8 cellular contexts compared by ENCODE assay signal in genomic region chr4:151760713-151761661, GRCh38. TPM values are rescaled to one million over a fixed set of nuclear protein-coding genes. Genes with fewer than 3 reads are reported as not detected.
DNase-seq lines count a peak whose midpoint lies in the region; ATAC-seq, FAIRE-seq and TF ChIP-seq lines count a peak whose summit lies in the region.

Gene GATB, minus strand, starts transcription at chr4:151761007. Its CDS starts 25 bp downstream, at chr4:151760982.

- TF ChIP-seq CTCF in AG09309 (IDR thresholded peaks at IDR 0.05; ENCODE audit: control insufficient read depth, insufficient read depth, low read depth, low read length, missing control alignments) (peak; percentile 54), WI38 (IDR thresholded peaks at IDR 0.05; ENCODE audit: low read depth, low read length) (peak; percentile 35), bronchial epithelial cell (IDR thresholded peaks at IDR 0.05; ENCODE audit: insufficient read depth, low read length, severe bottlenecking) (peak; percentile 60), smooth muscle cell (IDR thresholded peaks at IDR 0.05; ENCODE audit: borderline replicate concordance, insufficient read depth, poor library complexity, severe bottlenecking) (peak; percentile 45)

- DNase-seq in AG09309 (ENCODE audit: low read depth): peak; percentile 77
- DNase-seq in NCI-H2227 treated with DMSO at 0.1 percent for 48 hours (lab: John Stamatoyannopoulos, UW): peak; percentile 91
- DNase-seq in bronchial epithelial cell (ENCODE audit: low read depth): peak; percentile 96
- DNase-seq in iPS-NIHi7 (ENCODE audit: extremely low spot score): peak; percentile 97
- peak; percentile 67 for DNase-seq in smooth muscle cell (lab: John Stamatoyannopoulos, UW; ENCODE audit: unreplicated experiment)

- peaks cover 8% of the 10 kb centered on the region for H3K79me2 ChIP-seq in smooth muscle cell (ENCODE audit: low read depth)

- H3K36me3 ChIP-seq in bronchial epithelial cell (ENCODE audit: control insufficient read depth, insufficient read depth, low read length) (no peaks in the 10 kb centered on the region), smooth muscle cell (ENCODE audit: low read depth) (no peaks in the 10 kb centered on the region)

- H3K9me3 ChIP-seq in smooth muscle cell (replicated peaks; ENCODE audit: low read depth): no peaks in the 10 kb centered on the region

- no peaks in the 10 kb centered on the region for H4K20me1 ChIP-seq in smooth muscle cell (ENCODE audit: low read depth)

- H3K9ac ChIP-seq in smooth muscle cell (ENCODE audit: low read depth): peak within 1 kb of the TSS; percentile 91

- H3F3A ChIP-seq in smooth muscle cell (ENCODE audit: low read depth): no peaks in the 10 kb centered on the region

- no peaks in the 10 kb centered on the region for H3K27me3 ChIP-seq in bronchial epithelial cell (ENCODE audit: control insufficient read depth, insufficient read depth, low read length)
- H3K27me3 ChIP-seq in smooth muscle cell (ENCODE audit: low read depth): no peaks in the 10 kb centered on the region

- peaks cover 6% of the 10 kb centered on the region for H3K4me1 ChIP-seq in smooth muscle cell (ENCODE audit: low read depth)

- FAIRE-seq in bronchial epithelial cell (lab: Jason Lieb, UNC): no peak

- H3K4me3 ChIP-seq in AG09309 (ENCODE audit: control insufficient read depth, low read depth, low read length) (peak within 1 kb of the TSS; percentile 95), WI38 (ENCODE audit: low read depth, low read length) (peak within 1 kb of the TSS; percentile 67), bronchial epithelial cell (ENCODE audit: low read depth, low read length) (peak within 1 kb of the TSS; percentile 75), smooth muscle cell (peak within 1 kb of the TSS; percentile 78)

- peak within 1 kb of the TSS; percentile 52 for H3K27ac ChIP-seq in smooth muscle cell (ENCODE audit: low read depth)

- H2AFZ ChIP-seq in smooth muscle cell (ENCODE audit: low read depth): peak within 1 kb of the TSS; percentile 98

- peak within 1 kb of the TSS; percentile 93 for H3K4me2 ChIP-seq in smooth muscle cell

- ATAC-seq in GM18909 (IDR thresholded peaks at IDR 0.05; ENCODE audit: poor library complexity, unreplicated experiment): peak; percentile 99
- peak; percentile 100 for ATAC-seq in HG03175 (IDR thresholded peaks at IDR 0.05; ENCODE audit: unreplicated experiment)

- WGBS in smooth muscle cell (ENCODE audit: low lambda C conversion rate): 7% methylated on average over 35 of the region's 35 CpGs

RNA-seq across cellular contexts. Expression of gene GATB, which starts in this region (rescaled TPM):
- total RNA-seq in bronchial epithelial cell: 11.1 and 14.0 TPM in 2 replicates
- total RNA-seq in smooth muscle cell: 17.6 and 19.8 TPM in 2 replicates
- 15.7 and 19.4 TPM in 2 replicates for polyA plus RNA-seq in smooth muscle cell

Comparison
In these comparisons a context has a peak if more than half of its experiments do, and no peak if none do; other contexts are left out.
1. Peak in every context shown above with its lines: DNase-seq, ATAC-seq, H3K4me3 ChIP-seq and H3K27ac ChIP-seq.